In the genomic region with DNA sequence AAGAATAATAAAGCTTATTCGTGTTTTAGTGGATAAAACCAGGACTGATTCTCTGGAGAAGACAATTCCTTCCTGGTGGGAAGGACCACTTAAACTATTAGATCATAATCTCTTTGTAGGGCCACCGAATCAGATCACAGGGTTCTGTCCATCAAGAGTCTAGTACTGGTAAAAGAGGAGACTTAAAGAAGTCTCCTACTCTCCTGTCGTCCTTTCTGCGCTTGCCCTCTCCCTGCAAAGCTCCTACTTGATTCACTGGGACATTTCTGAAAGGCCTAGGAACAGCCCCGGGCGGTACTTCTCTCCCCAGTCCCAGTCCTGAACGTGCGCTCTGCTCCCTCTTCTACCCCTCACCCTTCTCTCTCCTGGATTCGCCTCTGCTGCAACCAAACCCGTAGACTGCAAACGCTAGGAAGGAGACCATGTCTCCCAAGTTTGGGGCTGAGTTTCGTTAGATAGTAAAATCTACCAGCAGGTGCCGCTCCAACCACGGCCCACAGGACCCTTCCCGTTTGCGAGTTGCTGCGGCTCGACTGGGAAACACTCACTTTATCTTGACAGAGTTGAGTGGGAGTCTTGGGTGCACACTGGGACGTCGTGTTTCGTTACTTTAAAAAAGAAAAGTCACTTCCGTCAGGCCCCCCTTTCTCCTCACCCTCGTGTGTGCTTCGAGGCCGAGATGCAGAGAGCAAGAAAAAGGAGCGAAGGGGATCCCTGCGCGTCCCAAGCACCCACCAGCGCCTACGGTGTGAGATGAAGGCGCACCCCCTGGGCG, we compare ENCODE assay signal across 8 cellular contexts. TPM values are rescaled to one million over a fixed set of nuclear protein-coding genes. Genes with fewer than 3 reads are reported as not detected.
DNase-seq lines count a peak whose midpoint lies in the region; TF ChIP-seq lines count a peak whose summit lies in the region.

No MANE protein-coding gene starts in this region.

- peak; percentile 60 for TF ChIP-seq CTCF in AG09309 (IDR thresholded peaks at IDR 0.05; ENCODE audit: control insufficient read depth, insufficient read depth, low read depth, low read length, missing control alignments)
- peak; percentile 72 for TF ChIP-seq CTCF in epithelial cell of proximal tubule (conservative IDR thresholded peaks at IDR 0.05; ENCODE audit: low read depth, low read length)

- in situ Hi-C loops in HAP-1 (cut with MboI; ENCODE audit: low sequenced_read_pairs), result loop anchor here (10.0 kb wide), 2 partner anchors 135 to 155 kb away; no protein-coding TSS in a partner anchor

- H3K36me3 ChIP-seq in HAP-1 (replicated peaks) (no peaks in the 10 kb centered on the region), muscle layer of colon (ENCODE audit: insufficient read depth, low read length) (no peaks in the 10 kb centered on the region)

- H3K9ac ChIP-seq in muscle layer of colon (ENCODE audit: low read length), result no peak overlapping the region

- no peaks in the 10 kb centered on the region for H3K9me3 ChIP-seq in HAP-1
- H3K9me3 ChIP-seq in muscle layer of colon (ENCODE audit: low read length), result no peaks in the 10 kb centered on the region

- H3K27me3 ChIP-seq in HAP-1 (ENCODE audit: low read depth) (no peaks in the 10 kb centered on the region), muscle layer of colon (ENCODE audit: control insufficient read depth in 1 of 2, insufficient read depth in 2 of 2, low read length in 2 of 2) (peaks cover 5 to 24% of the 10 kb centered on the region in 2 donors)

- H3K4me3 ChIP-seq in AG09309 (ENCODE audit: control insufficient read depth, low read depth, low read length) (no peak overlapping the region; the same call in 1 of the 2 replicates), HAP-1 (0 out of 2 replicates have a peak overlapping the region, but pooled peaks have one; percentile 6), epithelial cell of proximal tubule (ENCODE audit: low read depth, low read length) (peak overlapping the region; percentile 13), muscle layer of colon (ENCODE audit: low read depth in 1 of 2, low read length in 2 of 2) (peak overlapping the region; percentile 23 to 49)

- H3K4me1 ChIP-seq in HAP-1, result peaks cover 4% of the 10 kb centered on the region
- peaks cover 4% of the 10 kb centered on the region for H3K4me1 ChIP-seq in muscle layer of colon (ENCODE audit: insufficient read depth, low read length)

- no peak overlapping the region for H3K27ac ChIP-seq in muscle layer of colon (ENCODE audit: low read depth, low read length)

- no peak for DNase-seq in AG09309 (ENCODE audit: low read depth)
- peak; percentile 64 to 86 for DNase-seq in HAP-1 (ENCODE audit: low spot score in 2 of 2)
- DNase-seq in NCI-H748 treated with DMSO at 0.1 percent for 48 hours (lab: John Stamatoyannopoulos, UW), result peak; percentile 34
- peak; percentile 28 to 39 for DNase-seq in activated CD8-positive, alpha-beta memory T cell treated with anti-CD3 and anti-CD28 coated beads for 4 hours (ENCODE audit: low read depth in 2 of 2)
- no peak for DNase-seq in epithelial cell of proximal tubule (ENCODE audit: low read depth)
- DNase-seq in stimulated activated CD8-positive, alpha-beta memory T cell treated with anti-CD3 and anti-CD28 coated beads, Interleukin-7, amount 100 ng/mL, for 24 hours (ENCODE audit: low read depth), result peak; percentile 31
- DNase-seq in OCI-M2 (lab: John Stamatoyannopoulos, UW; ENCODE audit: unreplicated experiment), result no peak

RNA-seq across cellular contexts. Expression of a gene that starts 1.0 kb away (rescaled TPM):
- not detected in 2 replicates for total RNA-seq in epithelial cell of proximal tubule

RNA-seq across cellular contexts. Expression of a gene that starts 21.5 kb away (rescaled TPM):
- total RNA-seq in epithelial cell of proximal tubule, result 21.3 and 23.0 TPM in 2 replicates

RNA-seq across cellular contexts. Expression of a gene that starts 30.9 kb away (rescaled TPM):
- not detected in 2 replicates for total RNA-seq in epithelial cell of proximal tubule

RNA-seq across cellular contexts. Expression of a gene that starts 46.1 kb away (rescaled TPM):
- not detected in 2 replicates for total RNA-seq in epithelial cell of proximal tubule

Comparison
In these comparisons a context has a peak if more than half of its experiments do, and no peak if none do; other contexts are left out.
1. DNase-seq: peak in HAP-1 (2 of 2), NCI-H748 treated with DMSO at 0.1 percent for 48 hours (single experiment), activated CD8-positive, alpha-beta memory T cell treated with anti-CD3 and anti-CD28 coated beads for 4 hours (2 of 2) and stimulated activated CD8-positive, alpha-beta memory T cell treated with anti-CD3 and anti-CD28 coated beads, Interleukin-7, amount 100 ng/mL, for 24 hours (single experiment); none in AG09309 (single experiment), epithelial cell of proximal tubule (single experiment) and OCI-M2 (single experiment).